13 cellular contexts compared by ENCODE assay signal in genomic region chr13:35771898-35772297, GRCh38.
A peak's percentile ranks its signal among the peaks of the same experiment; 100 is the strongest.
DNase-seq lines count a peak whose midpoint lies in the region; ATAC-seq and TF ChIP-seq lines count a peak whose summit lies in the region.
"Had no signal": no experiment of that assay in that cellular context is flagged by ENCODE, and none has a peak within 500 bp of the region (broad histone marks: within the 10 kb centered on the region; RNA-seq: fewer than 3 reads in every experiment).

No MANE protein-coding gene starts in this region.

- ATAC-seq in upper lobe of right lung, result peak; percentile 48
- ATAC-seq: left cardiac atrium, sciatic nerve had no signal

- CTCF ChIA-PET in MCF 10A (lab: Yijun Ruan, JAX), result interaction anchor here (1.1 kb wide), 1 partner anchor 18 kb away, joined by 3 read pairs; no protein-coding TSS in a partner anchor
- CTCF ChIA-PET in CD4-positive, alpha-beta memory T cell (lab: Charles Lee; ENCODE audit: partially characterized antibody), result no interaction called here

- H3K27ac ChIP-seq in breast epithelium (no peak overlapping the region), upper lobe of right lung (no peak overlapping the region)
- no peak overlapping the region for H3K27ac ChIP-seq in CD4-positive, alpha-beta memory T cell (ENCODE audit: low read depth, low read length)
- H3K27ac ChIP-seq: 22Rv1 had no signal

- no TSS peak for BruUV-seq in MCF 10A (replicated peaks; lab: Mats Ljungman, UMichigan)

- H3K27me3 ChIP-seq in breast epithelium (no peaks in the 10 kb centered on the region), upper lobe of right lung (no peaks in the 10 kb centered on the region)
- H3K27me3 ChIP-seq in CD4-positive, alpha-beta memory T cell (ENCODE audit: insufficient read depth, low read length), result no peaks in the 10 kb centered on the region

- no peak for TF ChIP-seq POLR2A in breast epithelium (IDR thresholded peaks at IDR 0.05)

- DNase-seq in MCF 10A (ENCODE audit: unreplicated experiment) (peak; percentile 13), breast epithelium (ENCODE audit: low spot score in 2 of 2) (no peak), astrocyte of the cerebellum (ENCODE audit: low read depth) (peak; percentile 63), iPS-NIHi7 (ENCODE audit: extremely low spot score) (peak; percentile 32), upper lobe of right lung (no peak), NCI-H1092 (lab: John Stamatoyannopoulos, UW) (no peak), DMS 273 treated with DMSO at 0.1 percent for 48 hours (lab: John Stamatoyannopoulos, UW) (no peak)
- DNase-seq in CD4-positive, alpha-beta memory T cell, result no peak
- DNase-seq: effector memory CD4-positive, alpha-beta T cell; left cardiac atrium; NCI-H1436 treated with DMSO at 0.1 percent for 48 hours had no signal

- in situ Hi-C loops in astrocyte of the cerebellum (cut with HindIII; ENCODE audit: low sequenced_read_pairs), result no loop called here

- no peak overlapping the region for H3K4me3 Mint-ChIP-seq in MCF 10A (ENCODE audit: unreplicated experiment)
- no peak overlapping the region for H3K4me3 Mint-ChIP-seq in CD4-positive, alpha-beta memory T cell

- H3K36me3 ChIP-seq in breast epithelium, result no peaks in the 10 kb centered on the region
- no peaks in the 10 kb centered on the region for H3K36me3 ChIP-seq in upper lobe of right lung
- H3K36me3 ChIP-seq in CD4-positive, alpha-beta memory T cell (ENCODE audit: insufficient read depth, low read length), result no peaks in the 10 kb centered on the region

- no peaks in the 10 kb centered on the region for H3K9me3 Mint-ChIP-seq in MCF 10A (ENCODE audit: unreplicated experiment)
- H3K9me3 Mint-ChIP-seq in CD4-positive, alpha-beta memory T cell, result peaks cover 0 to 3% (median under 1%) of the 10 kb centered on the region in 8 donors

- intact Hi-C loops in MCF 10A (cut with micrococcal nuclease), result no loop called here
- intact Hi-C loops in breast epithelium (cut with DNase I; ENCODE audit: low total_unique reads), result loop anchor here (10.0 kb wide), 1 partner anchor 1383 kb away; no protein-coding TSS in a partner anchor
- intact Hi-C loops in upper lobe of right lung (cut with DNase I), result no loop called here
- intact Hi-C loops in CD4-positive, alpha-beta memory T cell (cut with micrococcal nuclease), result no loop called here

- POLR2A ChIA-PET in MCF 10A (lab: Yijun Ruan, JAX), result interaction anchor here (0.6 kb wide), 1 partner anchor 9 kb away, joined by 3 read pairs; no protein-coding TSS in a partner anchor
- POLR2A ChIA-PET in CD4-positive, alpha-beta memory T cell (lab: Charles Lee; ENCODE audit: partially characterized antibody), result no interaction called here

- H3K4me1 ChIP-seq in breast epithelium (no peaks in the 10 kb centered on the region), upper lobe of right lung (no peaks in the 10 kb centered on the region)
- H3K4me1 ChIP-seq in CD4-positive, alpha-beta memory T cell (ENCODE audit: insufficient read depth, low read length), result no peaks in the 10 kb centered on the region

- H3K9me3 ChIP-seq in breast epithelium (no peaks in the 10 kb centered on the region), upper lobe of right lung (no peaks in the 10 kb centered on the region)
- H3K9me3 ChIP-seq in CD4-positive, alpha-beta memory T cell (ENCODE audit: control insufficient read depth in 1 of 2, low read length in 2 of 2), result no peaks in the 10 kb centered on the region

- H3K27ac Mint-ChIP-seq in MCF 10A (ENCODE audit: low read depth, unreplicated experiment), result no peak overlapping the region
- H3K27ac Mint-ChIP-seq in CD4-positive, alpha-beta memory T cell, result no peak overlapping the region

- peaks cover 5% of the 10 kb centered on the region for H3K27me3 Mint-ChIP-seq in MCF 10A (ENCODE audit: insufficient read depth, unreplicated experiment)
- peaks cover 0 to 2% of the 10 kb centered on the region in 2 donors for H3K27me3 Mint-ChIP-seq in CD4-positive, alpha-beta memory T cell

- no peaks in the 10 kb centered on the region for H3K36me3 Mint-ChIP-seq in MCF 10A (ENCODE audit: insufficient read depth, unreplicated experiment)
- no peaks in the 10 kb centered on the region for H3K36me3 Mint-ChIP-seq in CD4-positive, alpha-beta memory T cell

- TF ChIP-seq CTCF in MCF 10A (IDR thresholded peaks at IDR 0.05; ENCODE audit: unreplicated experiment), result no peak
- TF ChIP-seq CTCF in breast epithelium (IDR thresholded peaks at IDR 0.05), result no peak
- no peak for TF ChIP-seq CTCF in astrocyte of the cerebellum (IDR thresholded peaks at IDR 0.05; ENCODE audit: low read depth, low read length, missing control alignments)
- TF ChIP-seq CTCF in upper lobe of right lung (IDR thresholded peaks at IDR 0.05), result no peak

- H3K4me1 Mint-ChIP-seq in MCF 10A (ENCODE audit: insufficient read depth, unreplicated experiment), result peaks cover 5% of the 10 kb centered on the region
- H3K4me1 Mint-ChIP-seq in CD4-positive, alpha-beta memory T cell, result no peaks in the 10 kb centered on the region

- H3K4me3 ChIP-seq in breast epithelium (no peak overlapping the region), astrocyte of the cerebellum (ENCODE audit: low read depth, low read length) (no peak overlapping the region), upper lobe of right lung (no peak overlapping the region)
- H3K4me3 ChIP-seq in CD4-positive, alpha-beta memory T cell (ENCODE audit: low read length in 2 of 2), result no peak overlapping the region

Comparison
In these comparisons a context has a peak if more than half of its experiments do, and no peak if none do; other contexts are left out.
1. DNase-seq: peak in MCF 10A (single experiment), astrocyte of the cerebellum (single experiment) and iPS-NIHi7 (single experiment); none in breast epithelium (0 of 2), upper lobe of right lung (single experiment), CD4-positive, alpha-beta memory T cell (0 of 5), NCI-H1092 (single experiment) and DMS 273 treated with DMSO at 0.1 percent for 48 hours (single experiment).